27 cellular contexts compared by ENCODE assay signal in the genomic region with DNA sequence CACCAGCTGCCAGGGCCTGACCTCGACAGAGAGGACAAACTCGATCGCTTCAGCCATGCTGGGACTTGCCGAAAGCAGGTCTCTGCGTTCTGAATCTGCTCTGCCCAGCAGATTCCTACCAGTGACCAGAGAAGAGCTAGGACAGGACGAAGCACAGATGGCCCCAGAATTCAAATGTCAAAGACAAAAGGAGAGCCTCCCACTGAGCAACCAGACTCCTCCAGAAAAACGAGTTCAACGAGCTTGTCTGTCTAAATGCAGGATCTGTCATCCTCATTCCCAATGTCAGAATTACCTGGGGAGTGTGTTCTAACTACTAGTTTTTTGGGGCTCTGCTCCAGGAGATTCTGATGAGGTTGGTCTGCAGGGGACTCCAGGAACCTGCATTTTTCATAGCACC. TPM values are rescaled to one million over a fixed set of nuclear protein-coding genes. Genes with fewer than 3 reads are reported as not detected.
"Had no signal": no experiment of that assay in that cellular context is flagged by ENCODE, and none has a peak within 500 bp of the region (broad histone marks: within the 10 kb centered on the region; RNA-seq: fewer than 3 reads in every experiment).

No MANE protein-coding gene starts in this region.

- H3K27ac ChIP-seq: gastrocnemius medialis, right lobe of liver, stomach, suprapubic skin, tibial nerve, uterus, VCaP had no signal

- DNase-seq: activated CD4-positive, alpha-beta memory T cell treated with anti-CD3 and anti-CD28 coated beads, Interleukin-2, amount 10 ng/mL, durations not matched to agents 7 days and 5 days; activated CD4-positive, alpha-beta T cell treated with anti-CD3 and anti-CD28 coated beads, Interleukin-2, amount 10 ng/mL, durations not matched to agents 24 days and 14 days; activated gamma-delta T cell; activated naive CD4-positive, alpha-beta T cell treated with anti-CD3 and anti-CD28 coated beads, Interleukin-2, amount 50 U/mL, for 16 hours; activated naive CD8-positive, alpha-beta T cell treated with anti-CD3 and anti-CD28 coated beads, Interleukin-2, amount 50 U/mL, for 24 hours; anterior cingulate cortex; effector memory CD4-positive, alpha-beta T cell; esophagus squamous epithelium; gastrocnemius medialis; head of caudate nucleus; hypothalamus; left cardiac atrium; mesenchymal stem cell; mucosa of descending colon; occipital lobe; right lobe of liver; small intestine; stimulated activated CD4-positive, alpha-beta T cell treated with anti-CD3 and anti-CD28 coated beads, Interleukin-2, amount 100 ng/mL, for 24 hours; stomach; uterus had no signal

- H3K4me1 Mint-ChIP-seq: activated CD4-positive, alpha-beta memory T cell treated with anti-CD3 and anti-CD28 coated beads, Interleukin-2, amount 10 ng/mL, durations not matched to agents 7 days and 5 days; brain; stimulated activated memory B cell treated with anti-CD40 and anti-IgM and Interleukin-4, amounts not matched to agents 10 μg/mL and 1 μg/mL and 100 μg/mL, for 72 hours had no signal

- H3K27me3 ChIP-seq: esophagus squamous epithelium, gastrocnemius medialis, right lobe of liver, stomach, suprapubic skin, tibial nerve, uterus had no signal

- H3K4me3 Mint-ChIP-seq: activated CD4-positive, alpha-beta memory T cell treated with anti-CD3 and anti-CD28 coated beads, Interleukin-2, amount 10 ng/mL, durations not matched to agents 7 days and 5 days; activated CD4-positive, alpha-beta T cell treated with anti-CD3 and anti-CD28 coated beads, Interleukin-2, amount 10 ng/mL, durations not matched to agents 24 days and 14 days; activated naive CD8-positive, alpha-beta T cell treated with anti-CD3 and anti-CD28 coated beads, Interleukin-2, amount 50 U/mL, for 24 hours; brain; stimulated activated memory B cell treated with anti-CD40 and anti-IgM and Interleukin-4, amounts not matched to agents 10 μg/mL and 1 μg/mL and 100 μg/mL, for 72 hours had no signal

- H3K9me3 ChIP-seq: esophagus squamous epithelium, gastrocnemius medialis, mucosa of descending colon, right lobe of liver, stomach, suprapubic skin, tibial nerve, uterus had no signal

- H3K36me3 ChIP-seq: esophagus squamous epithelium, gastrocnemius medialis, right lobe of liver, suprapubic skin, uterus had no signal

- H3K4me1 ChIP-seq: gastrocnemius medialis, right lobe of liver, stomach, tibial nerve, uterus had no signal

- H3K9me3 Mint-ChIP-seq: activated CD4-positive, alpha-beta memory T cell treated with anti-CD3 and anti-CD28 coated beads, Interleukin-2, amount 10 ng/mL, durations not matched to agents 7 days and 5 days; activated CD4-positive, alpha-beta T cell treated with anti-CD3 and anti-CD28 coated beads, Interleukin-2, amount 10 ng/mL, durations not matched to agents 24 days and 14 days; activated naive CD8-positive, alpha-beta T cell treated with anti-CD3 and anti-CD28 coated beads, Interleukin-2, amount 50 U/mL, for 24 hours; brain; stimulated activated memory B cell treated with anti-CD40 and anti-IgM and Interleukin-4, amounts not matched to agents 10 μg/mL and 1 μg/mL and 100 μg/mL, for 72 hours had no signal

- ATAC-seq: activated CD4-positive, CD25-positive, alpha-beta regulatory T cell treated with anti-CD3 and anti-CD28 coated beads, Interleukin-2, amount 50 U/mL, for 24 hours; gastrocnemius medialis; left cardiac atrium; mucosa of descending colon; right lobe of liver; stimulated activated memory B cell treated with anti-CD40 and anti-IgM and Interleukin-4, amounts not matched to agents 10 μg/mL and 1 μg/mL and 100 μg/mL, for 72 hours had no signal

- H3K27ac Mint-ChIP-seq: activated CD4-positive, alpha-beta memory T cell treated with anti-CD3 and anti-CD28 coated beads, Interleukin-2, amount 10 ng/mL, durations not matched to agents 7 days and 5 days; activated CD4-positive, alpha-beta T cell treated with anti-CD3 and anti-CD28 coated beads, Interleukin-2, amount 10 ng/mL, durations not matched to agents 24 days and 14 days; activated naive CD8-positive, alpha-beta T cell treated with anti-CD3 and anti-CD28 coated beads, Interleukin-2, amount 50 U/mL, for 24 hours; brain; stimulated activated memory B cell treated with anti-CD40 and anti-IgM and Interleukin-4, amounts not matched to agents 10 μg/mL and 1 μg/mL and 100 μg/mL, for 72 hours had no signal

- H3K4me3 ChIP-seq: esophagus squamous epithelium, gastrocnemius medialis, mucosa of descending colon, right lobe of liver, stomach, suprapubic skin, tibial nerve, uterus had no signal

- H3K27me3 Mint-ChIP-seq: activated CD4-positive, alpha-beta T cell treated with anti-CD3 and anti-CD28 coated beads, Interleukin-2, amount 10 ng/mL, durations not matched to agents 24 days and 14 days had no signal

- H3K36me3 Mint-ChIP-seq: brain; stimulated activated memory B cell treated with anti-CD40 and anti-IgM and Interleukin-4, amounts not matched to agents 10 μg/mL and 1 μg/mL and 100 μg/mL, for 72 hours had no signal

RNA-seq across cellular contexts. Expression of a gene that starts 13.4 kb away (rescaled TPM):
- total RNA-seq: activated CD4-positive, alpha-beta memory T cell treated with anti-CD3 and anti-CD28 coated beads, Interleukin-2, amount 10 ng/mL, durations not matched to agents 7 days and 5 days; activated CD4-positive, alpha-beta T cell treated with anti-CD3 and anti-CD28 coated beads, Interleukin-2, amount 10 ng/mL, durations not matched to agents 24 days and 14 days; gastrocnemius medialis; T-helper 2 cell treated with Interferon-gamma antibody and Interleukin-4, amounts not matched to agents 100 ng/mL and 5 ng/mL, for 36 hours had no signal
